Comparison of ENCODE assay signal across 17 cellular contexts in the genomic region with DNA sequence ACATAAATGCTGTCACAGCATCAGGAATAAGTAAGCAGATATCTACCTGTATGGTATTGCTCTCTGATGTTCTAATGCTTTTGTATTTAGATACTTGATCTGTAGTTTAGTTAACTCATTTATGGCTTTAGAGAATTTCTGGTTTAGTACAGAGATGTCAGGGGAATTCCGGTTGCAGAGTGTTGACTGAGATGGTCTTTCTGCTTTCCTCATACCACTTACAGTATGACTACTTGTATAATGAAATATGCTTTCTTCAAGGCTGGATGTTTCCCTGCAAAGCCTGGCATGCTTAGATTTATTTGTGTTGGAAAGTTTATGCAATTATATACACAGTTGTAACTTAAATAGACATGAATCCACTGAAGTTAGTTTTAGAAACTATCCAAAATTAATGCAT.
DNase-seq lines count a peak whose midpoint lies in the region; ATAC-seq, FAIRE-seq and TF ChIP-seq lines count a peak whose summit lies in the region.
"Had no signal": no experiment of that assay in that cellular context is flagged by ENCODE, and none has a peak within 500 bp of the region (broad histone marks: within the 10 kb centered on the region; RNA-seq: fewer than 3 reads in every experiment).

No MANE protein-coding gene starts in this region.

- CTCF ChIA-PET in AG04449 (lab: Yijun Ruan, JAX) = interaction anchor here (1.1 to 1.2 kb wide), 2 partner anchors 26 to 180 kb away, joined by 3 read pairs; no protein-coding TSS in a partner anchor

- H3K4me3 ChIP-seq in AG04449 (ENCODE audit: low read depth, low read length) = no peak overlapping the region
- H3K4me3 ChIP-seq: GM23338 had no signal

- DNase-seq in AG04449 (ENCODE audit: low read depth, low spot score) (peak; percentile 37), EH (ENCODE audit: low read depth) (peak; percentile 3), HTR-8/SVneo (ENCODE audit: insufficient read length, low spot score) (no peak), fibroblast of peridontal ligament (ENCODE audit: extremely low read depth) (peak; percentile 31), NOMO-1 treated with dmso at 0.1 percent for 144 hours (lab: John Stamatoyannopoulos, UW; ENCODE audit: unreplicated experiment) (no peak), putamen (ENCODE audit: low spot score) (no peak)
- DNase-seq: AML-193; CD4-positive, alpha-beta T cell; DMS153; DMS79; GF-D8; HCEC 1CT; KBM-7 had no signal

- ATAC-seq in activated CD4-positive, CD25-positive, alpha-beta regulatory T cell treated with anti-CD3 and anti-CD28 coated beads, Interleukin-2, amount 50 U/mL, for 24 hours = no peak
- ATAC-seq: GM23338 had no signal

- peak; percentile 46 for FAIRE-seq in HTR-8/SVneo (lab: Jason Lieb, UNC)
- FAIRE-seq: GM19239, H54 had no signal

- no peak for TF ChIP-seq CTCF in AG04449 (IDR thresholded peaks at IDR 0.05; ENCODE audit: insufficient read depth, low read length, missing control alignments)

- POLR2A ChIA-PET in AG04449 (lab: Yijun Ruan, JAX) = no interaction called here

Comparison
In these comparisons a context has a peak if more than half of its experiments do, and no peak if none do; other contexts are left out.
1. DNase-seq: peak in AG04449 (single experiment), EH (single experiment) and fibroblast of peridontal ligament (single experiment); none in HTR-8/SVneo (single experiment), NOMO-1 treated with dmso at 0.1 percent for 144 hours (single experiment) and putamen (single experiment).